ENCODE assay signal across 1 cellular context in the genomic region with DNA sequence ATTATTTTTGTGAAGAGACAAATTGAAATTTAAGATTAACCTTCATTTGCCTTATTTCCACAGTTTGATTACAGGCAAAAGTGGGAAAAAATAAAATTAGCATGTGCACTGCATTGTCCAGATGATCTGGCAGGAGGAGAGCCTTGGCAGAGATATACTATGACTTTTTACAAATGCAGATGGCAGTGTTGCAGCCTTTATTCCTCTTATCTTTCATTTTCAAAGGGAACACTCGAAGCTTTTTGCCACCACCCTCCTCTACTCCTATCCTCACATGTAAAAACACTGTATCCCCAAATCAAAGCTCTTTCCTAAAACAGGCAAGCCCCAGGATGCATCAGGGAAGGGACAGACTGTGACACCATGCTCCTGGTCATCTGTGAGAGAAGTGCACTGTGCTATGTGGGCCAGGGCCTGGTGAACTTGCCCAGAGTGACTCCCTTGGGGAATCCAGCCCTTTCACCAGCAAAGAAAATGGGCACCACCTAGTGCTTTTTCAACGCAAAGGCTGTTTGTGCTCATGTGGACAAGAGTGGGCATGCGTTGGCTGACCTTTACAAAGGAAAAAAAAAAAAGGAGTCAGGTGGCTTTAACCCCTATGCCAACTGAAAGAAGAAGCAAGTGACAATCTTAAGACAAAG.
TF ChIP-seq lines count a peak whose summit lies in the region.

No MANE protein-coding gene starts in this region.

TF ChIP-seq in GM23338, 12 proteins besides CTCF, POLR2A, EP300 and RAD21 (continued from another document):
- TF ChIP-seq REST (IDR thresholded peaks at IDR 0.05; ENCODE audit: unreplicated experiment) (no peak), NANOG (IDR thresholded peaks at IDR 0.05; ENCODE audit: borderline replicate concordance) (no peak)
